ENCODE assay signal across 8 cellular contexts in the genomic region with DNA sequence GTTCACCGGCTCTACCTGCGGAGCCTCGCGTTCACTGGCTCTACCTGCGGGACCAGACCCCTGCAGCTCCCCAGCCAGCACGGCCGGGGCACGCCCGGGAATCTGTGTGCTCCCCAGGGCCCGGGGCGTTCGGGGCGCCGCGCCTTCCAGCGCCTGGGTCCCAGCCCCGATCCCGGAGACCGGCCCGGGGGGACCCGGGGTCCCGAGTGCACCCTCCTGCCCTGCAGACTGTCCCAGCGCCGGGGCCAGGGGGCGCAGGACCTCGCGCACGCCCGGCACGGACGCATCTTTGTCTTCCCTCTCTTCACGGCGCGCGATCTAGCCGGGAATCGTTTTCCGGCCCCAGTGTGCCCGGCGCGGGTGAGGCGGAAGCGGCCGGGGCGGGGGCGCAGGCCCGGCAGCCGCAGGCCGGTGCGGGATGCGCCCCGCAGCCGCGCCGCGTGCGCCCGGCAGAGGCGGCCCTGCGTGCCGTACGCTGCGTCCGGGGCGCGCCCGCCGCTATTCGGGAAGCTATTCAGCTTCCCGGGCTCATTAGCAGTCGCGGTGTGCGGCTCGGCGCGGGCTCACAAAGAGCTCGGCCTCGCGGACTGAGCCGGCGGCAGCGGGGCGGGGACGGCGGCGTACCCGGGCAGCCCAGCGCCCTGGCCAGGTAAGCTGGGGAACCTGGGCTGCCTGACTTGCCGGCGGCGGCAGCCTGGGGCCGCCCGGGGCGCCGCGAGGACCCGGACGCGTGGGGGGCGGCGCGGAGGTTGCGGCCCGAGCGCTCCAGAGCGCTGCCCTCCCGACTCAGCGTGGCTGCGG. TPM values are rescaled to one million over a fixed set of nuclear protein-coding genes. Genes with fewer than 3 reads are reported as not detected.
DNase-seq lines count a peak whose midpoint lies in the region; ATAC-seq and TF ChIP-seq lines count a peak whose summit lies in the region.

A gene (plus strand): TSS at position 345 of the 801 bp plus-strand sequence. CDS start 167,911 bp downstream, outside the sequence.

- ATAC-seq in HG03521 (IDR thresholded peaks at IDR 0.05; ENCODE audit: unreplicated experiment) = no peak

- peaks cover 14% of the 10 kb centered on the region for H3K4me1 ChIP-seq in thymus (ENCODE audit: control insufficient read depth, insufficient read depth, low read length)

- H3K27me3 ChIP-seq in thymus (ENCODE audit: control insufficient read depth, insufficient read depth) = peaks cover 14% of the 10 kb centered on the region

- H3K9me3 ChIP-seq in thymus (ENCODE audit: control insufficient read depth) = no peaks in the 10 kb centered on the region

- WGBS in thymus = under 1% methylated on average over 109 of the region's 109 CpGs

- TF ChIP-seq CTCF in HFF-Myc (IDR thresholded peaks at IDR 0.05; ENCODE audit: low read depth, low read length, missing control alignments) = peak; percentile 1
- TF ChIP-seq CTCF in GM20000 (IDR thresholded peaks at IDR 0.05; ENCODE audit: extremely low read depth, missing control alignments) = no peak

- peak within 1 kb of the TSS; percentile 76 for H3K4me3 ChIP-seq in HFF-Myc (replicated peaks; ENCODE audit: low read depth, low read length)
- H3K4me3 ChIP-seq in thymus (ENCODE audit: low read length) = peak within 1 kb of the TSS; percentile 72

- no peaks in the 10 kb centered on the region for H3K36me3 ChIP-seq in thymus (ENCODE audit: control insufficient read depth, insufficient read depth)

- peak within 1 kb of the TSS; percentile 68 for H3K27ac ChIP-seq in thymus (ENCODE audit: low read depth)

- DNase-seq in 8988T (peak; percentile 57), HFF-Myc (ENCODE audit: extremely low read depth, low read depth) (no peak), midbrain (lab: John Stamatoyannopoulos, UW) (peak; percentile 38), GM20000 (ENCODE audit: low spot score) (no peak)
- DNase-seq in activated CD4-positive, alpha-beta T cell treated with anti-CD3 and anti-CD28 coated beads, Interleukin-2, amount 50 U/mL, for 48 hours = peak; percentile 41 to 49
- peak; percentile 28 for DNase-seq in effector CD8-positive, alpha-beta T cell (lab: John Stamatoyannopoulos, UW)

RNA-seq across cellular contexts. Expression of the gene that starts here (rescaled TPM):
- 15.3 TPM for polyA plus RNA-seq in thymus

Comparison
In these comparisons a context has a peak if more than half of its experiments do, and no peak if none do; other contexts are left out.
1. DNase-seq: peak in 8988T (single experiment), activated CD4-positive, alpha-beta T cell treated with anti-CD3 and anti-CD28 coated beads, Interleukin-2, amount 50 U/mL, for 48 hours (2 of 2), effector CD8-positive, alpha-beta T cell (single experiment) and midbrain (single experiment); none in HFF-Myc (single experiment) and GM20000 (single experiment).